24 cellular contexts compared by ENCODE assay signal in the genomic region with DNA sequence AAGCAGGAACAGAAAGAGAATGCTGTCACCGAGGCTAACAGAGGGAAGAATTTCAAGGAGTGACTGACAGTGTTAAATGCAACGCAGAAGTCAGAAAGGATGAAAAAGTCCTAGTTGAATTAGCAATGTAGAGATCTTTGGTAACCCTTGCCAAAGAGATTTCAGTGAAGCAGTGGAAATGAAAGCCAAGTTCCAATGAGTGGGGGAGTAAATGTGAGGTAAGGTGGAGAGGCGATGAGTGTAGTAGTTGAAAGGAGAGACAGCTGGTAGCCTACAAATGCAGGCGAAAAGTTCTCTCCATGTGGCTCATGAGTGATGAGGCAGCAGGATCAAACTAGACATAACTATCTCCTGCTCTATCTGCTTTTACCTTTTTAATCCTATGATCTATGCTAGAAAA.
DNase-seq lines count a peak whose midpoint lies in the region; ATAC-seq and TF ChIP-seq lines count a peak whose summit lies in the region.
"Had no signal": no experiment of that assay in that cellular context is flagged by ENCODE, and none has a peak within 500 bp of the region (broad histone marks: within the 10 kb centered on the region; RNA-seq: fewer than 3 reads in every experiment).

No MANE protein-coding gene starts in this region.

- H3K4me1 ChIP-seq in BLaER1 treated with 17β-estradiol and CSF1 and Interleukin-3, amounts not matched to agents 10 nM and 100 nM, result peaks cover 62 to 82% (median 77%) of the 10 kb centered on the region in 10 experiments
- peaks cover 71% of the 10 kb centered on the region for H3K4me1 ChIP-seq in RWPE2 (ENCODE audit: insufficient read depth, poor library complexity, severe bottlenecking)
- H3K4me1 ChIP-seq in cardiac muscle cell (ENCODE audit: low read depth), result peaks cover 94% of the 10 kb centered on the region
- peaks cover 8 to 16% of the 10 kb centered on the region in 2 experiments for H3K4me1 ChIP-seq in trophoblast cell (ENCODE audit: control insufficient read depth in 1 of 2, insufficient read depth in 2 of 2, low read length in 2 of 2)
- H3K4me1 ChIP-seq: breast epithelium, psoas muscle had no signal

- no peak overlapping the region for H2BK5ac ChIP-seq in trophoblast cell (ENCODE audit: low read depth, low read length, poor library complexity)

- peaks cover 0 to 56% (median 14%) of the 10 kb centered on the region in 11 experiments; a peak in 14 of 22 replicates for H3K36me3 ChIP-seq in BLaER1 treated with 17β-estradiol and CSF1 and Interleukin-3, amounts not matched to agents 10 nM and 100 nM
- H3K36me3 ChIP-seq in RWPE2 (ENCODE audit: low read depth), result peaks cover 33% of the 10 kb centered on the region; the same call in 1 of the 2 replicates
- H3K36me3 ChIP-seq in cardiac muscle cell, result no peaks in the 10 kb centered on the region
- H3K36me3 ChIP-seq in trophoblast cell (ENCODE audit: control insufficient read depth in 1 of 2, insufficient read depth in 2 of 2, low read length in 2 of 2), result peaks cover 0 to 1% of the 10 kb centered on the region in 2 experiments
- H3K36me3 ChIP-seq: breast epithelium, transverse colon had no signal

- no peak overlapping the region for H3K27ac Mint-ChIP-seq in T-helper 2 cell treated with Interferon-gamma antibody and Interleukin-4, amounts not matched to agents 5 μg/mL and 100 μg/mL, for 36 hours
- H3K27ac Mint-ChIP-seq: activated CD4-positive, alpha-beta memory T cell treated with anti-CD3 and anti-CD28 coated beads for 36 hours; activated T-cell treated with anti-CD3 and anti-CD28 coated beads, Interleukin-2, amount 50 U/mL, for 24 hours; CD8-positive, alpha-beta memory T cell had no signal

- no peak for DNase-seq in RWPE2 (ENCODE audit: low spot score)
- peak; percentile 41 to 89 for DNase-seq in cardiac muscle cell (ENCODE audit: low read depth in 1 of 2, low spot score in 1 of 2)
- DNase-seq in trophoblast cell, result peak; percentile 44 to 81
- DNase-seq in GM03348 (ENCODE audit: low spot score), result no peak
- DNase-seq in T-helper 2 cell treated with Interferon-gamma antibody and Interleukin-4, amounts not matched to agents 5 μg/mL and 100 μg/mL, for 36 hours (ENCODE audit: low spot score), result no peak
- no peak for DNase-seq in islet precursor cell
- DNase-seq: activated CD4-positive, alpha-beta memory T cell treated with anti-CD3 and anti-CD28 coated beads for 36 hours; activated naive CD4-positive, alpha-beta T cell treated with anti-CD3 and anti-CD28 coated beads, Interleukin-2, amount 50 U/mL, for 16 hours; activated T-cell treated with anti-CD3 and anti-CD28 coated beads, Interleukin-2, amount 50 U/mL, for 24 hours; CD8-positive, alpha-beta memory T cell; DND-41; erythroblast; glutamatergic neuron; naive thymus-derived CD8-positive, alpha-beta T cell; NCI-H1930; NCI-H510A; psoas muscle; T-helper 1 cell; transverse colon had no signal

- no peak overlapping the region for H2BK120ac ChIP-seq in trophoblast cell (ENCODE audit: insufficient read depth, low read length, poor library complexity)

- H3K4me2 ChIP-seq in BLaER1 treated with 17β-estradiol and CSF1 and Interleukin-3, amounts not matched to agents 10 nM and 100 nM, result peak overlapping the region in 7 of 11 experiments; percentile 3 to 74 (median 25); a peak in 9 of 22 replicates
- peak overlapping the region; percentile 35 for H3K4me2 ChIP-seq in trophoblast cell (ENCODE audit: low read length)

- H3K9me3 Mint-ChIP-seq in T-helper 2 cell treated with Interferon-gamma antibody and Interleukin-4, amounts not matched to agents 5 μg/mL and 100 μg/mL, for 36 hours, result no peaks in the 10 kb centered on the region
- H3K9me3 Mint-ChIP-seq: activated CD4-positive, alpha-beta memory T cell treated with anti-CD3 and anti-CD28 coated beads for 36 hours; activated T-cell treated with anti-CD3 and anti-CD28 coated beads, Interleukin-2, amount 50 U/mL, for 24 hours; CD8-positive, alpha-beta memory T cell; naive thymus-derived CD8-positive, alpha-beta T cell had no signal

- no peak overlapping the region for H2AK5ac ChIP-seq in trophoblast cell (ENCODE audit: low read length)

- ATAC-seq in RWPE2 (ENCODE audit: low read depth) (no peak), GM18502 (IDR thresholded peaks at IDR 0.05; ENCODE audit: poor library complexity, unreplicated experiment) (no peak)
- ATAC-seq: naive thymus-derived CD8-positive, alpha-beta T cell had no signal

- H3K14ac ChIP-seq in trophoblast cell (ENCODE audit: low read length), result no peak overlapping the region

- H3K4me3 Mint-ChIP-seq in T-helper 2 cell treated with Interferon-gamma antibody and Interleukin-4, amounts not matched to agents 5 μg/mL and 100 μg/mL, for 36 hours, result no peak overlapping the region
- H3K4me3 Mint-ChIP-seq: activated CD4-positive, alpha-beta memory T cell treated with anti-CD3 and anti-CD28 coated beads for 36 hours; activated T-cell treated with anti-CD3 and anti-CD28 coated beads, Interleukin-2, amount 50 U/mL, for 24 hours; CD8-positive, alpha-beta memory T cell; naive thymus-derived CD8-positive, alpha-beta T cell had no signal

- peaks cover 46% of the 10 kb centered on the region for H3K27me3 Mint-ChIP-seq in T-helper 2 cell treated with Interferon-gamma antibody and Interleukin-4, amounts not matched to agents 5 μg/mL and 100 μg/mL, for 36 hours (ENCODE audit: low read depth)
- H3K27me3 Mint-ChIP-seq: activated T-cell treated with anti-CD3 and anti-CD28 coated beads, Interleukin-2, amount 50 U/mL, for 24 hours had no signal

- no peak overlapping the region for H4K8ac ChIP-seq in trophoblast cell (ENCODE audit: low read depth, low read length)

- TF ChIP-seq CTCF in RWPE2 (IDR thresholded peaks at IDR 0.05; ENCODE audit: poor library complexity, severe bottlenecking), result no peak
- no peak for TF ChIP-seq CTCF in cardiac muscle cell (IDR thresholded peaks at IDR 0.05; ENCODE audit: low read depth, low read length)

- peaks cover 12% of the 10 kb centered on the region for H3K4me1 Mint-ChIP-seq in T-helper 2 cell treated with Interferon-gamma antibody and Interleukin-4, amounts not matched to agents 5 μg/mL and 100 μg/mL, for 36 hours (ENCODE audit: low read depth)

- no peak overlapping the region for H3K27ac ChIP-seq in BLaER1 treated with 17β-estradiol and CSF1 and Interleukin-3, amounts not matched to agents 10 nM and 100 nM
- H3K27ac ChIP-seq in RWPE2 (ENCODE audit: poor library complexity, severe bottlenecking) (peak overlapping the region; percentile 99), cardiac muscle cell (peak overlapping the region; percentile 91), trophoblast cell (ENCODE audit: low read depth, low read length) (no peak overlapping the region)
- H3K27ac ChIP-seq: breast epithelium, psoas muscle, transverse colon, VCaP had no signal

- no peak overlapping the region for H3K18ac ChIP-seq in trophoblast cell (ENCODE audit: low read length)

- WGBS in trophoblast cell (ENCODE audit: extremely low coverage, insufficient coverage, insufficient read length), result 100% methylated on average over 1 of the region's 4 CpGs

- H2AFZ ChIP-seq in trophoblast cell (ENCODE audit: insufficient read depth, low read length, poor library complexity), result no peak overlapping the region

- no peak overlapping the region for H4K91ac ChIP-seq in trophoblast cell (ENCODE audit: low read depth, low read length)

- no peaks in the 10 kb centered on the region for H3K79me2 ChIP-seq in trophoblast cell (ENCODE audit: control insufficient read depth, insufficient read depth, low read length, poor library complexity)

- H2BK12ac ChIP-seq in trophoblast cell (ENCODE audit: low read length), result no peak overlapping the region

- no peak overlapping the region for H3K4ac ChIP-seq in trophoblast cell (ENCODE audit: low read depth, low read length)

- H4K12ac ChIP-seq in trophoblast cell (ENCODE audit: low read depth, low read length), result no peak overlapping the region

- no peak overlapping the region for H3K9ac ChIP-seq in BLaER1 treated with 17β-estradiol and CSF1 and Interleukin-3, amounts not matched to agents 10 nM and 100 nM
- H3K9ac ChIP-seq in trophoblast cell (ENCODE audit: low read length), result no peak overlapping the region

- peaks cover 5 to 96% (median 43%) of the 10 kb centered on the region in 11 experiments; a peak in 17 of 22 replicates for H4K20me1 ChIP-seq in BLaER1 treated with 17β-estradiol and CSF1 and Interleukin-3, amounts not matched to agents 10 nM and 100 nM

- H3K36me3 Mint-ChIP-seq in T-helper 2 cell treated with Interferon-gamma antibody and Interleukin-4, amounts not matched to agents 5 μg/mL and 100 μg/mL, for 36 hours (ENCODE audit: low read depth), result no peaks in the 10 kb centered on the region
- H3K36me3 Mint-ChIP-seq: activated CD4-positive, alpha-beta memory T cell treated with anti-CD3 and anti-CD28 coated beads for 36 hours; CD8-positive, alpha-beta memory T cell; naive thymus-derived CD8-positive, alpha-beta T cell had no signal

- no peak overlapping the region for H3K4me3 ChIP-seq in BLaER1 treated with 17β-estradiol and CSF1 and Interleukin-3, amounts not matched to agents 10 nM and 100 nM
- no peak overlapping the region for H3K4me3 ChIP-seq in RWPE2 (ENCODE audit: severe bottlenecking)
- H3K4me3 ChIP-seq in cardiac muscle cell, result no peak overlapping the region
- no peak overlapping the region for H3K4me3 ChIP-seq in trophoblast cell (ENCODE audit: low read depth, low read length)
- H3K4me3 ChIP-seq: breast epithelium, lung, psoas muscle, transverse colon had no signal

- H3K27me3 ChIP-seq in BLaER1 treated with 17β-estradiol and CSF1 and Interleukin-3, amounts not matched to agents 10 nM and 100 nM, result no peaks in the 10 kb centered on the region
- H3K27me3 ChIP-seq in RWPE2 (ENCODE audit: insufficient read depth, poor library complexity, severe bottlenecking) (no peaks in the 10 kb centered on the region), cardiac muscle cell (no peaks in the 10 kb centered on the region), trophoblast cell (ENCODE audit: insufficient read depth, low read length) (no peaks in the 10 kb centered on the region)
- H3K27me3 ChIP-seq: breast epithelium, transverse colon had no signal

- no peaks in the 10 kb centered on the region for H3K9me3 ChIP-seq in BLaER1 treated with 17β-estradiol and CSF1 and Interleukin-3, amounts not matched to agents 10 nM and 100 nM (replicated peaks in 1 of 11)
- no peaks in the 10 kb centered on the region for H3K9me3 ChIP-seq in RWPE2 (ENCODE audit: severe bottlenecking)
- no peaks in the 10 kb centered on the region for H3K9me3 ChIP-seq in cardiac muscle cell (ENCODE audit: low read depth)
- no peaks in the 10 kb centered on the region for H3K9me3 ChIP-seq in trophoblast cell (ENCODE audit: insufficient read depth, low read depth, low read length)
- H3K9me3 ChIP-seq: breast epithelium, psoas muscle, transverse colon had no signal

- H3K79me1 ChIP-seq in trophoblast cell (ENCODE audit: low read length), result peaks cover 5% of the 10 kb centered on the region

- no peak overlapping the region for H3K23ac ChIP-seq in trophoblast cell (ENCODE audit: low read length)

Comparison
In these comparisons a context has a peak if more than half of its experiments do, and no peak if none do; other contexts are left out.
1. H3K27ac ChIP-seq: peak in RWPE2 (single experiment) and cardiac muscle cell (single experiment); none in BLaER1 treated with 17β-estradiol and CSF1 and Interleukin-3, amounts not matched to agents 10 nM and 100 nM (0 of 11) and trophoblast cell (single experiment).
2. DNase-seq: peak in cardiac muscle cell (2 of 2) and trophoblast cell (2 of 2); none in RWPE2 (single experiment), GM03348 (single experiment), T-helper 2 cell treated with Interferon-gamma antibody and Interleukin-4, amounts not matched to agents 5 μg/mL and 100 μg/mL, for 36 hours (single experiment) and islet precursor cell (single experiment).